Comparison of ENCODE assay signal across 27 cellular contexts in the genomic region with DNA sequence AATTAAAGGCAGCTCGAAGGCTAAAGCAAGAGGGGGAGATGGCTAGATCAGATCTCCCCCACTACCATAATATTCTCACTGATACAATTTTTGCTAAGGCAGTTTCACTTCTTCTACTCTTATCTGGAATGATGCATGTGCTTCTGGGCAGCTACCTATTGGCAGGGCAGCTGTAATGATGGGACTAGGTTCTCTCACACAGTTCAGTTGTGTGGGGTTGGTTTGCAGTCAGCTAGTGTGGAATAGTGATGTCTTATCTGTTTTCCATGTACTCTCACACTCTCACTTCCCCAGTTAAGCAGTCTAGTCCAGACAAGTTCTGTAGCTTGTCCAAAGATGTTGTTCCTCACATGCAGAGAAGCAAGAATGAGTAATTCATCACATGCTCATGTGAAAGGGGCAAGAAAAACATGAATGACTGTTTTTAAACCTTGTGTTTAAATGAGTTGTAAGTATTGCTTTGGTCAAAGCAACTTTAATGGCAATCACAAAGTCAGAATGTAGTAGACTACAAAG.
"Had no signal": no experiment of that assay in that cellular context is flagged by ENCODE, and none has a peak within 500 bp of the region (broad histone marks: within the 10 kb centered on the region; RNA-seq: fewer than 3 reads in every experiment).

No MANE protein-coding gene starts in this region.

- H3K4me3 Mint-ChIP-seq: activated CD4-positive, alpha-beta memory T cell treated with anti-CD3 and anti-CD28 coated beads, Interleukin-2, amount 10 ng/mL, durations not matched to agents 7 days and 5 days; activated CD8-positive, alpha-beta memory T cell treated with anti-CD3 and anti-CD28 coated beads, Interleukin-2, amount 10 ng/mL, durations not matched to agents 7 days and 5 days; activated naive CD8-positive, alpha-beta T cell treated with anti-CD3 and anti-CD28 coated beads, Interleukin-2, amount 10 ng/mL, durations not matched to agents 7 days and 5 days; activated T-helper 17 cell treated with anti-CD3 and anti-CD28 coated beads, Interleukin-2, amount 50 U/mL, for 72 hours; naive B cell; neural progenitor cell; T-helper 2 cell treated with Interferon-gamma antibody and Interleukin-4, amounts not matched to agents 5 μg/mL and 100 μg/mL, for 36 hours; WTC11 had no signal

- H3K4me1 ChIP-seq: esophagus muscularis mucosa, neural progenitor cell, tibial artery, vagina had no signal

- H3K4me1 Mint-ChIP-seq: activated CD4-positive, alpha-beta memory T cell treated with anti-CD3 and anti-CD28 coated beads, Interleukin-2, amount 10 ng/mL, durations not matched to agents 7 days and 5 days; activated CD8-positive, alpha-beta memory T cell treated with anti-CD3 and anti-CD28 coated beads, Interleukin-2, amount 10 ng/mL, durations not matched to agents 7 days and 5 days; activated naive CD8-positive, alpha-beta T cell treated with anti-CD3 and anti-CD28 coated beads, Interleukin-2, amount 10 ng/mL, durations not matched to agents 7 days and 5 days; activated T-helper 17 cell treated with anti-CD3 and anti-CD28 coated beads, Interleukin-2, amount 50 U/mL, for 72 hours; naive B cell; neural progenitor cell; WTC11 had no signal

- H3K27me3 Mint-ChIP-seq: activated CD4-positive, alpha-beta memory T cell treated with anti-CD3 and anti-CD28 coated beads, Interleukin-2, amount 10 ng/mL, durations not matched to agents 7 days and 5 days; activated CD8-positive, alpha-beta memory T cell treated with anti-CD3 and anti-CD28 coated beads, Interleukin-2, amount 10 ng/mL, durations not matched to agents 7 days and 5 days; activated naive CD8-positive, alpha-beta T cell treated with anti-CD3 and anti-CD28 coated beads, Interleukin-2, amount 10 ng/mL, durations not matched to agents 7 days and 5 days; activated T-helper 17 cell treated with anti-CD3 and anti-CD28 coated beads, Interleukin-2, amount 50 U/mL, for 72 hours; naive B cell; progenitor cell of endocrine pancreas had no signal

- ATAC-seq: activated CD8-positive, alpha-beta memory T cell treated with anti-CD3 and anti-CD28 coated beads, Interleukin-2, amount 10 ng/mL, durations not matched to agents 7 days and 5 days; mucosa of descending colon; stimulated activated naive CD8-positive, alpha-beta T cell treated with anti-CD3 and anti-CD28 coated beads, Interleukin-15, Interleukin-2, amounts not matched to agents 100 U/mL and 50 U/mL, for 24 hours; WTC11 had no signal

- H3K9me3 ChIP-seq: esophagus muscularis mucosa, mucosa of descending colon, tibial artery, vagina had no signal

- H3K27ac Mint-ChIP-seq: activated CD4-positive, alpha-beta memory T cell treated with anti-CD3 and anti-CD28 coated beads, Interleukin-2, amount 10 ng/mL, durations not matched to agents 7 days and 5 days; activated CD8-positive, alpha-beta memory T cell treated with anti-CD3 and anti-CD28 coated beads, Interleukin-2, amount 10 ng/mL, durations not matched to agents 7 days and 5 days; activated naive CD8-positive, alpha-beta T cell treated with anti-CD3 and anti-CD28 coated beads, Interleukin-2, amount 10 ng/mL, durations not matched to agents 7 days and 5 days; activated T-helper 17 cell treated with anti-CD3 and anti-CD28 coated beads, Interleukin-2, amount 50 U/mL, for 72 hours; naive B cell; neural progenitor cell; progenitor cell of endocrine pancreas; T-helper 2 cell treated with Interferon-gamma antibody and Interleukin-4, amounts not matched to agents 5 μg/mL and 100 μg/mL, for 36 hours; WTC11 had no signal

- H3K36me3 Mint-ChIP-seq: activated CD8-positive, alpha-beta memory T cell treated with anti-CD3 and anti-CD28 coated beads, Interleukin-2, amount 10 ng/mL, durations not matched to agents 7 days and 5 days; activated naive CD8-positive, alpha-beta T cell treated with anti-CD3 and anti-CD28 coated beads, Interleukin-2, amount 10 ng/mL, durations not matched to agents 7 days and 5 days; naive B cell; neural progenitor cell had no signal

- H3K36me3 ChIP-seq: brain microvascular endothelial cell, esophagus muscularis mucosa, neural progenitor cell, tibial artery, vagina had no signal

- H3K27ac ChIP-seq: brain microvascular endothelial cell, esophagus muscularis mucosa, neural progenitor cell, tibial artery, vagina had no signal

- H3K27me3 ChIP-seq: brain microvascular endothelial cell, esophagus muscularis mucosa, neural progenitor cell, tibial artery, vagina had no signal

- DNase-seq: activated CD4-positive, alpha-beta memory T cell treated with anti-CD3 and anti-CD28 coated beads, Interleukin-2, amount 10 ng/mL, durations not matched to agents 7 days and 5 days; activated CD4-positive, alpha-beta T cell treated with anti-CD3 and anti-CD28 coated beads for 4 hours; activated CD8-positive, alpha-beta memory T cell treated with anti-CD3 and anti-CD28 coated beads, Interleukin-2, amount 10 ng/mL, durations not matched to agents 7 days and 5 days; activated naive CD4-positive, alpha-beta T cell; activated naive CD8-positive, alpha-beta T cell treated with anti-CD3 and anti-CD28 coated beads, Interleukin-2, amount 10 ng/mL, durations not matched to agents 7 days and 5 days; activated T-cell treated with anti-CD3 and anti-CD28 coated beads, Interleukin-2, amount 50 U/mL, for 1 hour; anterior cingulate cortex; brain microvascular endothelial cell; cortex of kidney; glutamatergic neuron; hippocampal formation; mucosa of descending colon; naive B cell; stimulated activated CD4-positive, alpha-beta T cell treated with anti-CD3 and anti-CD28 coated beads, Interleukin-12 subunit alpha, Interleukin-12 subunit beta, amount 100 ng/mL, for 4 hours; stimulated activated CD4-positive, alpha-beta T cell treated with anti-CD3 and anti-CD28 coated beads, Interleukin-1b, Interleukin-23, amount 100 ng/mL, for 48 hours; stimulated activated CD8-positive, alpha-beta memory T cell treated with anti-CD3 and anti-CD28 coated beads, Interleukin-4, amount 100 ng/mL, for 48 hours; stimulated activated naive CD8-positive, alpha-beta T cell treated with anti-CD3 and anti-CD28 coated beads, Interleukin-15, Interleukin-2, amounts not matched to agents 100 U/mL and 50 U/mL, for 24 hours; substantia nigra; tibial artery had no signal

- H3K4me3 ChIP-seq: esophagus muscularis mucosa, lung, mucosa of descending colon, neural progenitor cell, tibial artery, vagina had no signal

- H3K9me3 Mint-ChIP-seq: activated naive CD8-positive, alpha-beta T cell treated with anti-CD3 and anti-CD28 coated beads, Interleukin-2, amount 10 ng/mL, durations not matched to agents 7 days and 5 days; activated T-helper 17 cell treated with anti-CD3 and anti-CD28 coated beads, Interleukin-2, amount 50 U/mL, for 72 hours; neural progenitor cell; T-helper 2 cell treated with Interferon-gamma antibody and Interleukin-4, amounts not matched to agents 5 μg/mL and 100 μg/mL, for 36 hours had no signal
